Comparison of ENCODE assay signal across 9 cellular contexts in the genomic region with DNA sequence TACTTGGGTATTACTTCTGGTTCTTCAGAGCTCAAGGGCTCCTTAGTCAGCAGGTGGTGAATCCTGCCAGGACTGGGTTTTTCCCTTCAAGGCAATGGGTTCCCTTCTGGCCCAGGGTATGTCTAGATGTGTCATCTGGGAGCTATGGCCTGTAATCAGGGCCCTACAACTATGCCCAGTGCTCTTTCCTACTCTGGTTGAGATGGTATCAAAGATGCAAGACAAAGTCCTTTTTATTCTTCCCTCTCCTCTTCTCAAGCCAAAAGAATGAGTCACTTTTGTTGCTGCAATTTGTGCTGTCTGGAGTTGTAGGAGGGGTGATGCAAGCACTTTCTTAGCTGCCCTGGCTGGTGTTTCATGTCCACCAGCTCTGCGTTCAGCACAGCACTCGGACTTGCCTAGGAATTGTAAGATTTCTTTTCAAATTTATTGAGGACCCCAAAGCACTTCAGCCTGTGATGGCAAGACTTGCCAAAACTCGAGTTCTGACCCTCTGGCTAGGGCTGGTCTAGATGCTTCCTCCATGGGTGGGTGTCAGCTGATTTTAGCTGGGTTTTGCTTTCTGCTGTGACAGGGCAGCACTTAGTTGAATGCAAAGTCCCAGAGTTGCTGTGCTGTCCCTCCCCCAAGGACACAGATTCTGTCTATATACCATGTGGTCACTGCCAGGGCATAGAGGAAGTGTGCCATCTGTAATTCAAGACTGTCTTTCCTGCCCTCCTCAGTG.
DNase-seq lines count a peak whose midpoint lies in the region; ATAC-seq and TF ChIP-seq lines count a peak whose summit lies in the region.
"Had no signal": no experiment of that assay in that cellular context is flagged by ENCODE, and none has a peak within 500 bp of the region (broad histone marks: within the 10 kb centered on the region; RNA-seq: fewer than 3 reads in every experiment).

No MANE protein-coding gene starts in this region.

- H3K9me3 ChIP-seq in GM23248 (ENCODE audit: low read depth): no peaks in the 10 kb centered on the region
- H3K9me3 ChIP-seq: thyroid gland had no signal

- H3K9me2 ChIP-seq in GM23248 (ENCODE audit: insufficient read depth): no peaks in the 10 kb centered on the region

- TF ChIP-seq CTCF in RWPE1 (conservative IDR thresholded peaks at IDR 0.05; ENCODE audit: low read depth) (no peak), retinal pigment epithelial cell (conservative IDR thresholded peaks at IDR 0.05; ENCODE audit: low read depth, low read length) (no peak)

- H3F3A ChIP-seq in GM23248 (ENCODE audit: insufficient read depth): peaks cover 16% of the 10 kb centered on the region

- H4K20me1 ChIP-seq in GM23248 (ENCODE audit: insufficient read depth): no peaks in the 10 kb centered on the region

- CTCF ChIA-PET in RWPE1 (lab: Yijun Ruan, JAX): no interaction called here

- H3K79me2 ChIP-seq in GM23248 (ENCODE audit: insufficient read depth): no peaks in the 10 kb centered on the region

- no peaks in the 10 kb centered on the region for H3K27me3 ChIP-seq in GM23248 (replicated peaks; ENCODE audit: insufficient read depth)
- H3K27me3 ChIP-seq: thyroid gland had no signal

- peak overlapping the region; percentile 96 for H3K4me2 ChIP-seq in GM23248 (ENCODE audit: unreplicated experiment)

- in situ Hi-C loops in GM23248 (cut with MboI): no loop called here

- no peak for ATAC-seq in HG03196 (IDR thresholded peaks at IDR 0.05; ENCODE audit: unreplicated experiment)
- ATAC-seq in HG02623 (IDR thresholded peaks at IDR 0.05; ENCODE audit: unreplicated experiment): no peak

- WGBS in GM23248 (ENCODE audit: low coverage in 1 of 2, low lambda C conversion rate in 2 of 2, missing lambda C conversion rate in 2 of 2), 2 experiments: 0% methylated on average over 3 of the region's 3 CpGs

- POLR2A ChIA-PET in RWPE1 (lab: Yijun Ruan, JAX; ENCODE audit: low non-redundant PET): no interaction called here

- H3K4me3 ChIP-seq in GM23248: peak overlapping the region; percentile 73
- H3K4me3 ChIP-seq in retinal pigment epithelial cell (ENCODE audit: low read length): no peak overlapping the region
- H3K4me3 ChIP-seq: thyroid gland had no signal

- DNase-seq in GM23248: peak; percentile 96
- DNase-seq in RWPE1 (ENCODE audit: low spot score): peak; percentile 44
- peak; percentile 88 for DNase-seq in fibroblast of gingiva (ENCODE audit: low read depth)
- DNase-seq in retinal pigment epithelial cell (ENCODE audit: low read depth): peak; percentile 81
- DNase-seq in NCI-H146 treated with DMSO at 0.1 percent for 48 hours (lab: John Stamatoyannopoulos, UW; ENCODE audit: unreplicated experiment): no peak
- DNase-seq in activated CD4-positive, alpha-beta T cell treated with anti-CD3 and anti-CD28 coated beads for 1 hour: no peak
- DNase-seq: thyroid gland had no signal

- H3K27ac ChIP-seq in GM23248 (peak overlapping the region; percentile 92), RWPE1 (peak overlapping the region; percentile 86)
- H3K27ac ChIP-seq: thyroid gland had no signal

- peaks cover 12% of the 10 kb centered on the region for H3K4me1 ChIP-seq in GM23248 (ENCODE audit: insufficient read depth)
- H3K4me1 ChIP-seq: thyroid gland had no signal

- peak overlapping the region; percentile 84 for H3K9ac ChIP-seq in GM23248

- H2AFZ ChIP-seq in GM23248: peak overlapping the region; percentile 85

- H3K36me3 ChIP-seq in GM23248 (ENCODE audit: low read depth): no peaks in the 10 kb centered on the region
- H3K36me3 ChIP-seq: thyroid gland had no signal

Comparison
In these comparisons a context has a peak if more than half of its experiments do, and no peak if none do; other contexts are left out.
1. DNase-seq: peak in GM23248 (single experiment), RWPE1 (single experiment), fibroblast of gingiva (single experiment) and retinal pigment epithelial cell (single experiment); none in NCI-H146 treated with DMSO at 0.1 percent for 48 hours (single experiment) and activated CD4-positive, alpha-beta T cell treated with anti-CD3 and anti-CD28 coated beads for 1 hour (single experiment).